ENCODE assay signal across 1 cellular context in genomic region chr4:788006-788635, GRCh38.
TF ChIP-seq lines count a peak whose summit lies in the region.

No MANE protein-coding gene starts in this region.

TF ChIP-seq in liver, 16 proteins besides CTCF, POLR2A, EP300 and RAD21 (continued from another document):
- TF ChIP-seq ATF3 (IDR thresholded peaks at IDR 0.05) = no peak
- TF ChIP-seq RXRA (IDR thresholded peaks at IDR 0.05) = no peak
- no peak for TF ChIP-seq HNF4A (conservative IDR thresholded peaks at IDR 0.05)
- no peak for TF ChIP-seq SP1 (IDR thresholded peaks at IDR 0.05)
- TF ChIP-seq GABPA (IDR thresholded peaks at IDR 0.05 in 1 of 2, conservative IDR thresholded peaks at IDR 0.05 in 1 of 2) = no peak
- no peak for TF ChIP-seq HNF4G (IDR thresholded peaks at IDR 0.05)
- TF ChIP-seq REST (IDR thresholded peaks at IDR 0.05) = no peak
- TF ChIP-seq EGR1 (IDR thresholded peaks at IDR 0.05; ENCODE audit: low read depth in 2 of 2) = no peak
- TF ChIP-seq FOXA1 (IDR thresholded peaks at IDR 0.05) = no peak
- TF ChIP-seq FOXA2 (IDR thresholded peaks at IDR 0.05) = no peak
- no peak for TF ChIP-seq TAF1 (conservative IDR thresholded peaks at IDR 0.05)
